In the genomic region with DNA sequence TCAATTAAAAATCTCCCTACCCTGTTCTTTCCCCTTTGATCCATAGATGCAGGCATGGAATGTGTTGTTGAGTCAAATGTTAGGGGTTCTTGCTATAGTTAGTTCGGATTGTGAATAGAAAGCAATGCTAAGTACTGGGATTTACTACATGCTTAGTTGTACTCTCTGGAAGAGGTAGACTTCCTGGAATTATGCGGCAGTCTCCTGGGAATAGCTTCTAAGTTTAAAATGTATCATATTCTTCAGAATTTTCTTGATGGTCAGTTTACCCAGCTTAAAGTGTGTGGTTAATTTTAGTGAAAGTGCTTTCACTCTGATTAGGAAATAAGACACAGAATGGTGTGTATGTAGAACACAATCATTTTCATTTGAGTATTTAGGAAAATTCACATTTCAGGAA, we compare ENCODE assay signal across 1 cellular context.
TF ChIP-seq lines count a peak whose summit lies in the region.

No MANE protein-coding gene starts in this region.

TF ChIP-seq in GM23338, 12 proteins besides CTCF, POLR2A, EP300 and RAD21 (continued from another document):
- TF ChIP-seq, protein P1, sequence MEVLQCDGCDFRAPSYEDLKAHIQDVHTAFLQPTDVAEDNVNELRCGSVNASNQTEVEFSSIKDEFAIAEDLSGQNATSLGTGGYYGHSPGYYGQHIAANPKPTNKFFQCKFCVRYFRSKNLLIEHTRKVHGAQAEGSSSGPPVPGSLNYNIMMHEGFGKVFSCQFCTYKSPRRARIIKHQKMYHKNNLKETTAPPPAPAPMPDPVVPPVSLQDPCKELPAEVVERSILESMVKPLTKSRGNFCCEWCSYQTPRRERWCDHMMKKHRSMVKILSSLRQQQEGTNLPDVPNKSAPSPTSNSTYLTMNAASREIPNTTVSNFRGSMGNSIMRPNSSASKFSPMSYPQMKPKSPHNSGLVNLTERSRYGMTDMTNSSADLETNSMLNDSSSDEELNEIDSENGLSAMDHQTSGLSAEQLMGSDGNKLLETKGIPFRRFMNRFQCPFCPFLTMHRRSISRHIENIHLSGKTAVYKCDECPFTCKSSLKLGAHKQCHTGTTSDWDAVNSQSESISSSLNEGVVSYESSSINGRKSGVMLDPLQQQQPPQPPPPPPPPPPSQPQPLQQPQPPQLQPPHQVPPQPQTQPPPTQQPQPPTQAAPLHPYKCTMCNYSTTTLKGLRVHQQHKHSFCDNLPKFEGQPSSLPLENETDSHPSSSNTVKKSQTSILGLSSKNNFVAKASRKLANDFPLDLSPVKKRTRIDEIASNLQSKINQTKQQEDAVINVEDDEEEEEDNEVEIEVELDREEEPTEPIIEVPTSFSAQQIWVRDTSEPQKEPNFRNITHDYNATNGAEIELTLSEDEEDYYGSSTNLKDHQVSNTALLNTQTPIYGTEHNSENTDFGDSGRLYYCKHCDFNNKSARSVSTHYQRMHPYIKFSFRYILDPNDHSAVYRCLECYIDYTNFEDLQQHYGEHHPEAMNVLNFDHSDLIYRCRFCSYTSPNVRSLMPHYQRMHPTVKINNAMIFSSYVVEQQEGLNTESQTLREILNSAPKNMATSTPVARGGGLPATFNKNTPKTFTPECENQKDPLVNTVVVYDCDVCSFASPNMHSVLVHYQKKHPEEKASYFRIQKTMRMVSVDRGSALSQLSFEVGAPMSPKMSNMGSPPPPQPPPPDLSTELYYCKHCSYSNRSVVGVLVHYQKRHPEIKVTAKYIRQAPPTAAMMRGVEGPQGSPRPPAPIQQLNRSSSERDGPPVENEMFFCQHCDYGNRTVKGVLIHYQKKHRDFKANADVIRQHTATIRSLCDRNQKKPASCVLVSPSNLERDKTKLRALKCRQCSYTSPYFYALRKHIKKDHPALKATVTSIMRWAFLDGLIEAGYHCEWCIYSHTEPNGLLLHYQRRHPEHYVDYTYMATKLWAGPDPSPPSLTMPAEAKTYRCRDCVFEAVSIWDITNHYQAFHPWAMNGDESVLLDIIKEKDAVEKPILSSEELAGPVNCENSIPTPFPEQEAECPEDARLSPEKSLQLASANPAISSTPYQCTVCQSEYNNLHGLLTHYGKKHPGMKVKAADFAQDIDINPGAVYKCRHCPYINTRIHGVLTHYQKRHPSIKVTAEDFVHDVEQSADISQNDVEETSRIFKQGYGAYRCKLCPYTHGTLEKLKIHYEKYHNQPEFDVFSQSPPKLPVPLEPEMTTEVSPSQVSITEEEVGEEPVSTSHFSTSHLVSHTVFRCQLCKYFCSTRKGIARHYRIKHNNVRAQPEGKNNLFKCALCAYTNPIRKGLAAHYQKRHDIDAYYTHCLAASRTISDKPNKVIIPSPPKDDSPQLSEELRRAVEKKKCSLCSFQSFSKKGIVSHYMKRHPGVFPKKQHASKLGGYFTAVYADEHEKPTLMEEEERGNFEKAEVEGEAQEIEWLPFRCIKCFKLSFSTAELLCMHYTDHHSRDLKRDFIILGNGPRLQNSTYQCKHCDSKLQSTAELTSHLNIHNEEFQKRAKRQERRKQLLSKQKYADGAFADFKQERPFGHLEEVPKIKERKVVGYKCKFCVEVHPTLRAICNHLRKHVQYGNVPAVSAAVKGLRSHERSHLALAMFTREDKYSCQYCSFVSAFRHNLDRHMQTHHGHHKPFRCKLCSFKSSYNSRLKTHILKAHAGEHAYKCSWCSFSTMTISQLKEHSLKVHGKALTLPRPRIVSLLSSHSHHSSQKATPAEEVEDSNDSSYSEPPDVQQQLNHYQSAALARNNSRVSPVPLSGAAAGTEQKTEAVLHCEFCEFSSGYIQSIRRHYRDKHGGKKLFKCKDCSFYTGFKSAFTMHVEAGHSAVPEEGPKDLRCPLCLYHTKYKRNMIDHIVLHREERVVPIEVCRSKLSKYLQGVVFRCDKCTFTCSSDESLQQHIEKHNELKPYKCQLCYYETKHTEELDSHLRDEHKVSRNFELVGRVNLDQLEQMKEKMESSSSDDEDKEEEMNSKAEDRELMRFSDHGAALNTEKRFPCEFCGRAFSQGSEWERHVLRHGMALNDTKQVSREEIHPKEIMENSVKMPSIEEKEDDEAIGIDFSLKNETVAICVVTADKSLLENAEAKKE (CRISPR knock-in tag; IDR thresholded peaks at IDR 0.05), result no peak
- no peak for TF ChIP-seq REST (IDR thresholded peaks at IDR 0.05; ENCODE audit: unreplicated experiment)
- no peak for TF ChIP-seq ETS1 (IDR thresholded peaks at IDR 0.05)
- TF ChIP-seq CREB1 (CRISPR knock-in tag; IDR thresholded peaks at IDR 0.05; ENCODE audit: low read depth), result no peak
- no peak for TF ChIP-seq JUNB (IDR thresholded peaks at IDR 0.05; ENCODE audit: unreplicated experiment)
- TF ChIP-seq ZNF331 (CRISPR knock-in tag; IDR thresholded peaks at IDR 0.05; ENCODE audit: low read depth), result no peak
- no peak for TF ChIP-seq POLR2AphosphoS5 (IDR thresholded peaks at IDR 0.05; ENCODE audit: low read depth)
- no peak for TF ChIP-seq STAT1 (IDR thresholded peaks at IDR 0.05; ENCODE audit: unreplicated experiment)
- no peak for TF ChIP-seq NANOG (IDR thresholded peaks at IDR 0.05; ENCODE audit: borderline replicate concordance)
- TF ChIP-seq EZH2phosphoT487 (IDR thresholded peaks at IDR 0.05; ENCODE audit: unreplicated experiment), result no peak
